ENCODE assay signal across 8 cellular contexts in genomic region chr15:74384566-74385441, GRCh38. TPM values are rescaled to one million over a fixed set of nuclear protein-coding genes. Genes with fewer than 3 reads are reported as not detected.
DNase-seq lines count a peak whose midpoint lies in the region; ATAC-seq and TF ChIP-seq lines count a peak whose summit lies in the region.

No MANE protein-coding gene starts in this region.

- H3K36me3 Mint-ChIP-seq in activated T-cell treated with anti-CD3 and anti-CD28 coated beads, Interleukin-2, amount 50 U/mL, for 4 hours (ENCODE audit: insufficient read depth): no peaks in the 10 kb centered on the region
- no peaks in the 10 kb centered on the region for H3K36me3 Mint-ChIP-seq in naive B cell

- DNase-seq in LHCN-M2 (ENCODE audit: low read depth): peak; percentile 50
- DNase-seq in activated T-cell treated with anti-CD3 and anti-CD28 coated beads, Interleukin-2, amount 50 U/mL, for 4 hours: peak; percentile 46
- DNase-seq in naive B cell: peak; percentile 91
- DNase-seq in left lobe of liver (ENCODE audit: low spot score): no peak
- no peak for DNase-seq in HuH-7 (ENCODE audit: low spot score)
- no peak for DNase-seq in C1 segment of cervical spinal cord (lab: John Stamatoyannopoulos, UW)

- peak overlapping the region; percentile 96 to 100 (median 100) for H3K27ac Mint-ChIP-seq in naive B cell

- ATAC-seq in GM21825 (IDR thresholded peaks at IDR 0.05; ENCODE audit: unreplicated experiment): peak; percentile 53
- ATAC-seq in activated T-cell treated with anti-CD3 and anti-CD28 coated beads, Interleukin-2, amount 50 U/mL, for 4 hours: peak; percentile 62 to 74
- ATAC-seq in naive B cell (ENCODE audit: low read depth in 2 of 2): peak; percentile 76 to 79
- no peak for ATAC-seq in left lobe of liver

- H3K4me3 Mint-ChIP-seq in activated T-cell treated with anti-CD3 and anti-CD28 coated beads, Interleukin-2, amount 50 U/mL, for 4 hours: peak overlapping the region; percentile 54
- peak overlapping the region; percentile 44 to 95 (median 87) for H3K4me3 Mint-ChIP-seq in naive B cell

- H3K4me1 Mint-ChIP-seq in activated T-cell treated with anti-CD3 and anti-CD28 coated beads, Interleukin-2, amount 50 U/mL, for 4 hours (ENCODE audit: low read depth): peaks cover 58% of the 10 kb centered on the region
- peaks cover 46 to 67% (median 56%) of the 10 kb centered on the region in 3 donors for H3K4me1 Mint-ChIP-seq in naive B cell

- no peaks in the 10 kb centered on the region for H3K27me3 Mint-ChIP-seq in activated T-cell treated with anti-CD3 and anti-CD28 coated beads, Interleukin-2, amount 50 U/mL, for 4 hours (ENCODE audit: low read depth)
- no peaks in the 10 kb centered on the region for H3K27me3 Mint-ChIP-seq in naive B cell

- H3K9me3 Mint-ChIP-seq in activated T-cell treated with anti-CD3 and anti-CD28 coated beads, Interleukin-2, amount 50 U/mL, for 4 hours: no peaks in the 10 kb centered on the region
- no peaks in the 10 kb centered on the region for H3K9me3 Mint-ChIP-seq in naive B cell

- peak; percentile 82 for TF ChIP-seq POLR2A in GM18526 (IDR thresholded peaks at IDR 0.05; ENCODE audit: extremely low read depth, insufficient read length)

RNA-seq across cellular contexts. Expression of gene CYP11A1, which starts 17.4 kb away (rescaled TPM):
- total RNA-seq in LHCN-M2 (2014; rRNA removed): not detected in 2 replicates
- polyA plus RNA-seq in LHCN-M2 (2012): not detected
- under 1 TPM; 0.33 to 0.41 (median 0.40) TPM for total RNA-seq in activated T-cell treated with anti-CD3 and anti-CD28 coated beads, Interleukin-2, amount 50 U/mL, for 4 hours
- not detected for polyA plus RNA-seq in naive B cell (ENCODE audit: low read depth in 6 of 6)
- total RNA-seq in left lobe of liver: 3.0 TPM

RNA-seq across cellular contexts. Expression of gene SEMA7A, which starts 49.0 kb away (rescaled TPM):
- total RNA-seq in LHCN-M2 (2014; rRNA removed) (131 and 158 TPM in 2 replicates), left lobe of liver (0.53 TPM)
- polyA plus RNA-seq in LHCN-M2 (2012): 142 TPM
- 100 to 1,000 TPM; 187 to 215 (median 195) TPM for total RNA-seq in activated T-cell treated with anti-CD3 and anti-CD28 coated beads, Interleukin-2, amount 50 U/mL, for 4 hours
- 1 to 10 TPM in 2 of 6 donors, under 1 TPM in 3, not detected in 1; 0.10 to 1.5 (median 0.62) TPM for polyA plus RNA-seq in naive B cell (ENCODE audit: low read depth in 6 of 6)

Comparison
In these comparisons a context has a peak if more than half of its experiments do, and no peak if none do; other contexts are left out.
1. DNase-seq: peak in LHCN-M2 (single experiment), activated T-cell treated with anti-CD3 and anti-CD28 coated beads, Interleukin-2, amount 50 U/mL, for 4 hours (single experiment) and naive B cell (single experiment); none in left lobe of liver (single experiment), HuH-7 (single experiment) and C1 segment of cervical spinal cord (0 of 14).
2. RNA of gene SEMA7A, which starts 49.0 kb away (total RNA-seq): 187 to 215 TPM in activated T-cell treated with anti-CD3 and anti-CD28 coated beads, Interleukin-2, amount 50 U/mL, for 4 hours and 131 to 158 TPM in LHCN-M2; 0.53 TPM in left lobe of liver (single experiment); every median in the first group is over 10 times any median in the second.